6 cellular contexts compared by ENCODE assay signal in the genomic region with DNA sequence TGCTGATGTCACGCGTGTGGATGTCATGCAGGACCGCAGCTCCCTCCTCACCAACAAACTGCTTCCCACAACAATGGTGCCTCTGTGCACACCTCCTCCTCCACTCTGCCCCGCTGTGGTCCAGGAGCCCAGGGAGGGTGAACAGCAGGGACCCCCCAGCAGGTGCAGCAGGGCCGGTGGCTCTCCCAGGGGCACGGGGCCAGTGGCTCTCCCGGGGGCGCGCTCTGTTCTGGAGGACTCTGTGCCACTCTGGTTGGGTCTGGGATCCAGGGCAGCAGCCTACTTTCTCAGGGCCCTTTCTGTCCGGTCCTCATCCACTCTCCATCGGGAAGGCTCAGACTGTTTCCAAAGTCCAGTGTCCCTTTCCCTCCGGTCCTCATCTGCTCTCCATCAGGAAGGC.
DNase-seq lines count a peak whose midpoint lies in the region; ATAC-seq, FAIRE-seq and TF ChIP-seq lines count a peak whose summit lies in the region.
"Not testable (repeated sequence)": the region's sequence is repeated elsewhere in the genome, so short reads cannot be mapped to it uniquely, and the experiment has no call there.

No MANE protein-coding gene starts in this region.

- H3K79me1 ChIP-seq in IMR-90 (ENCODE audit: low read depth in 1 of 2, low read length in 2 of 2); mesenchymal stem cell (replicated peaks; ENCODE audit: low read length, poor library complexity, severe bottlenecking); trophoblast cell (ENCODE audit: low read length): not testable (repeated sequence)

- not testable (repeated sequence) for TF ChIP-seq RAD21 in IMR-90 (IDR thresholded peaks at IDR 0.05; ENCODE audit: low read length)

- H3K36me3 ChIP-seq in IMR-90 (ENCODE audit: control insufficient read depth, insufficient read depth, low read length); mesenchymal stem cell (ENCODE audit: control insufficient read depth in 1 of 2, insufficient read depth in 2 of 2, low read depth in 1 of 2, low read length in 2 of 2); osteoblast (ENCODE audit: insufficient read depth, low read length); trophoblast cell (ENCODE audit: control insufficient read depth in 1 of 2, insufficient read depth in 2 of 2, low read length in 2 of 2): not testable (repeated sequence)

- not testable (repeated sequence) for DNase-seq in GM12891 (ENCODE audit: insufficient read length, low spot score); IMR-90; mesenchymal stem cell; trophoblast cell
- DNase-seq in islet precursor cell (peak; percentile 37), osteoblast (ENCODE audit: insufficient read length, low spot score, missing footprints) (peak; percentile 38)

- dilution Hi-C loops in IMR-90 (cut with HindIII; ENCODE audit: low sequenced_read_pairs, unreplicated experiment): not testable (repeated sequence)

- not testable (repeated sequence) for H3K9ac ChIP-seq in IMR-90 (ENCODE audit: low read depth, low read length); mesenchymal stem cell (ENCODE audit: low read length); trophoblast cell (ENCODE audit: low read length)

- 0 out of 2 replicates have a peak overlapping the region, but pooled peaks have one; percentile 42 for H2BK20ac ChIP-seq in IMR-90 (ENCODE audit: low read depth, low read length)

- not testable (repeated sequence) for H2AK9ac ChIP-seq in IMR-90 (replicated peaks; ENCODE audit: low read depth, low read length, poor library complexity)

- not testable (repeated sequence) for H4K8ac ChIP-seq in IMR-90 (ENCODE audit: low read depth in 2 of 2, low read length in 2 of 2); mesenchymal stem cell (ENCODE audit: low read length); trophoblast cell (ENCODE audit: low read depth, low read length)

- not testable (repeated sequence) for H3K4ac ChIP-seq in IMR-90 (ENCODE audit: low read depth, low read length); mesenchymal stem cell (ENCODE audit: low read depth in 1 of 2, low read length in 2 of 2); trophoblast cell (ENCODE audit: low read depth, low read length)

- H4K20me1 ChIP-seq in IMR-90 (ENCODE audit: insufficient read depth, low read length); osteoblast (ENCODE audit: insufficient read depth, low read length): not testable (repeated sequence)

- not testable (repeated sequence) for H2BK15ac ChIP-seq in IMR-90 (ENCODE audit: low read depth, low read length); mesenchymal stem cell (ENCODE audit: low read depth, poor library complexity, severe bottlenecking)

- not testable (repeated sequence) for ATAC-seq in IMR-90 (ENCODE audit: low read depth)

- FAIRE-seq in GM12891 (lab: Jason Lieb, UNC): peak; percentile 59

- H3K9me3 ChIP-seq in IMR-90 (ENCODE audit: control insufficient read depth, insufficient read depth, low read length); mesenchymal stem cell (ENCODE audit: control insufficient read depth, low read length); osteoblast (ENCODE audit: low read depth, low read length); trophoblast cell (ENCODE audit: insufficient read depth, low read depth, low read length): not testable (repeated sequence)

- CTCF ChIA-PET in IMR-90 (lab: Yijun Ruan, JAX): not testable (repeated sequence)

- not testable (repeated sequence) for H3K79me2 ChIP-seq in osteoblast (ENCODE audit: insufficient read depth, low read length); trophoblast cell (ENCODE audit: control insufficient read depth, insufficient read depth, low read length, poor library complexity)

- H3K9me1 ChIP-seq in IMR-90 (ENCODE audit: insufficient read depth, low read length): not testable (repeated sequence)

- H3K27ac ChIP-seq in IMR-90 (ENCODE audit: insufficient read depth, low read length); mesenchymal stem cell (ENCODE audit: low read length, poor library complexity, severe bottlenecking); osteoblast (ENCODE audit: low read depth, low read length); trophoblast cell (ENCODE audit: low read depth, low read length): not testable (repeated sequence)

- H3K18ac ChIP-seq in IMR-90 (ENCODE audit: low read depth, low read length); trophoblast cell (ENCODE audit: low read length): not testable (repeated sequence)
- H3K18ac ChIP-seq in mesenchymal stem cell (ENCODE audit: low read depth in 1 of 2, low read length in 2 of 2): peak overlapping the region in 1 of 2 experiments; percentile 66

- H3K23ac ChIP-seq in IMR-90 (ENCODE audit: low read depth, low read length); mesenchymal stem cell (ENCODE audit: low read length in 2 of 2); trophoblast cell (ENCODE audit: low read length): not testable (repeated sequence)

- peak overlapping the region; percentile 95 for H2AK5ac ChIP-seq in IMR-90 (ENCODE audit: low read depth, low read length)
- not testable (repeated sequence) for H2AK5ac ChIP-seq in mesenchymal stem cell (ENCODE audit: low read length, severe bottlenecking); trophoblast cell (ENCODE audit: low read length)

- in situ Hi-C loops in IMR-90 (cut with MboI; ENCODE audit: low sequenced_read_pairs): not testable (repeated sequence)

- H2BK120ac ChIP-seq in IMR-90 (ENCODE audit: low read depth, low read length): peak overlapping the region; percentile 40; the same call in 1 of the 2 replicates
- H2BK120ac ChIP-seq in mesenchymal stem cell (ENCODE audit: low read depth, low read length); trophoblast cell (ENCODE audit: insufficient read depth, low read length, poor library complexity): not testable (repeated sequence)

- not testable (repeated sequence) for H3K27me3 ChIP-seq in IMR-90 (ENCODE audit: control insufficient read depth, insufficient read depth, low read length); mesenchymal stem cell (ENCODE audit: control insufficient read depth in 1 of 2, insufficient read depth in 1 of 2, low read length in 2 of 2); osteoblast (ENCODE audit: insufficient read depth, low read length); trophoblast cell (ENCODE audit: insufficient read depth, low read length)

- intact Hi-C loops in IMR-90 (cut with micrococcal nuclease): not testable (repeated sequence)

- not testable (repeated sequence) for BruUV-seq in IMR-90 (replicated peaks; lab: Mats Ljungman, UMichigan)

- H3K14ac ChIP-seq in IMR-90 (replicated peaks; ENCODE audit: low read depth, low read length); trophoblast cell (ENCODE audit: low read length): not testable (repeated sequence)
- H3K14ac ChIP-seq in mesenchymal stem cell (ENCODE audit: low read length in 2 of 2): peak overlapping the region in 1 of 2 experiments; percentile 26

- 100% methylated on average over 3 of the region's 12 CpGs; no CpG with 5 or more reads in 1 of the 2 experiments for WGBS in IMR-90 (ENCODE audit: extremely low coverage in 2 of 2, insufficient read length in 1 of 2), 2 experiments
- 88% methylated on average over 12 of the region's 12 CpGs for WGBS in mesenchymal stem cell
- no CpG with 5 or more reads among the region's 12 CpGs for WGBS in trophoblast cell (ENCODE audit: extremely low coverage, insufficient coverage, insufficient read length)

- H4K12ac ChIP-seq in trophoblast cell (ENCODE audit: low read depth, low read length): not testable (repeated sequence)

- TF ChIP-seq CTCF in IMR-90 (conservative IDR thresholded peaks at IDR 0.05; ENCODE audit: low read depth, low read length); osteoblast (IDR thresholded peaks at IDR 0.05; ENCODE audit: extremely low read depth, low read depth, low read length): not testable (repeated sequence)

- H4K91ac ChIP-seq in IMR-90 (ENCODE audit: insufficient read depth, low read depth, low read length) (peak overlapping the region; percentile 55; the same call in 1 of the 2 replicates), mesenchymal stem cell (ENCODE audit: low read length) (peak overlapping the region; percentile 50)
- not testable (repeated sequence) for H4K91ac ChIP-seq in trophoblast cell (ENCODE audit: low read depth, low read length)

- not testable (repeated sequence) for H4K5ac ChIP-seq in IMR-90 (ENCODE audit: low read depth, low read length)

- not testable (repeated sequence) for H2BK12ac ChIP-seq in mesenchymal stem cell (ENCODE audit: low read length in 2 of 2); trophoblast cell (ENCODE audit: low read length)

- H2AFZ ChIP-seq in IMR-90 (replicated peaks; ENCODE audit: low read length, poor library complexity); mesenchymal stem cell (ENCODE audit: low read depth, low read length); osteoblast (ENCODE audit: low read length); trophoblast cell (ENCODE audit: insufficient read depth, low read length, poor library complexity): not testable (repeated sequence)

- H3K56ac ChIP-seq in IMR-90 (ENCODE audit: extremely low read depth, insufficient read depth, low read length): not testable (repeated sequence)

- H3K4me2 ChIP-seq in IMR-90 (ENCODE audit: low read depth, low read length); mesenchymal stem cell (ENCODE audit: low read length, poor library complexity, severe bottlenecking); osteoblast (ENCODE audit: insufficient read depth, low read length); trophoblast cell (ENCODE audit: low read length): not testable (repeated sequence)

- not testable (repeated sequence) for H3K4me3 ChIP-seq in IMR-90 (ENCODE audit: insufficient read depth, low read depth, low read length); mesenchymal stem cell (ENCODE audit: insufficient read depth in 1 of 2, low read depth in 1 of 2, low read length in 2 of 2); osteoblast (ENCODE audit: insufficient read depth, low read length)
- peak overlapping the region; percentile 36 for H3K4me3 ChIP-seq in trophoblast cell (ENCODE audit: low read depth, low read length)

- H3K4me1 ChIP-seq in IMR-90 (ENCODE audit: control insufficient read depth, insufficient read depth, low read length); mesenchymal stem cell (ENCODE audit: control insufficient read depth, insufficient read depth, low read depth, low read length); osteoblast (ENCODE audit: insufficient read depth, low read length); trophoblast cell (ENCODE audit: control insufficient read depth in 1 of 2, insufficient read depth in 2 of 2, low read length in 2 of 2): not testable (repeated sequence)

- POLR2A ChIA-PET in IMR-90 (lab: Charles Lee; ENCODE audit: unreplicated experiment): not testable (repeated sequence)

- not testable (repeated sequence) for TF ChIP-seq POLR2A in GM12891 (IDR thresholded peaks at IDR 0.05; ENCODE audit: low read depth, low read length); IMR-90 (IDR thresholded peaks at IDR 0.05; ENCODE audit: low read depth, low read length)

- not testable (repeated sequence) for H2BK5ac ChIP-seq in IMR-90 (ENCODE audit: low read depth, low read length, poor library complexity, severe bottlenecking); mesenchymal stem cell (ENCODE audit: low read depth, low read length, poor library complexity, severe bottlenecking); trophoblast cell (ENCODE audit: low read depth, low read length, poor library complexity)
